In the genomic region with DNA sequence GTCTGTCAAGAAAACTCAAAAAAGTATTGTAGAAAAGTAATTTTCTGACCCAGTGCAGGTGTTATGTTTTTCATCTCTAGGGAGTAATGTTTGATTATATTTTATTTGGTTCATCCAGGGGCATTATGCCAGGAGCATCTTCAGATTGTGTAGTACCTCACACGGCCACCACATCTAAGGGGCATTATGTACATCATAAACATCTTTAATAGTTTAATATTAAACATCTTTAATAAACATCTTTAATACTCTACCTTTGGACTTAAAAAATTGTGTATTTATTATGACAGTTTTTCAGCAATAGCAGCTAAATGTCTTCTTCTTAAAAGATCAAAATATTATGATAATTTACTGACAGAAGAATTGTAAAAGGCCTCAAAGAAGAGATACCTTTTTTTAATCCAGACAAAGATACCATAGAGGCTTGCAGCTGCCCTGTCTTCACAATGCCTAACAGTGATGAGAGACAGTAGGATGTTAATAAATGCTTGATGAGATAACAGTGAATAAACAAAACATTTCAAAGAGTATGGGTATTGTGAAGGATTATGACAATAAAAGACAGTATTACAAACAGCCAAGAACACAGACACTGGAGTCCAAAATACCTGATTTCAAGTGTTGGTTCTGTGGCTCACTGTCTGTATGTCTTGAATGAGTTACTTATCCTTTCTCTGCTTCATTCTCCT, we compare ENCODE assay signal across 12 cellular contexts.
DNase-seq lines count a peak whose midpoint lies in the region; ATAC-seq, FAIRE-seq and TF ChIP-seq lines count a peak whose summit lies in the region.
"Had no signal": no experiment of that assay in that cellular context is flagged by ENCODE, and none has a peak within 500 bp of the region (broad histone marks: within the 10 kb centered on the region; RNA-seq: fewer than 3 reads in every experiment).

No MANE protein-coding gene starts in this region.

- no peaks in the 10 kb centered on the region for H3K79me2 ChIP-seq in GM23338 (replicated peaks; ENCODE audit: insufficient read depth)

- no peak for DNase-seq in BE2C
- DNase-seq in GM23338 (ENCODE audit: low spot score), result no peak
- DNase-seq in mesothelial cell of epicardium (ENCODE audit: low spot score in 2 of 2, unreplicated experiment in 2 of 2), result no peak
- no peak for DNase-seq in globus pallidus (ENCODE audit: low spot score)
- no peak for DNase-seq in kidney
- DNase-seq: NCI-H1417, NCI-H526 treated with DMSO at 0.1 percent for 48 hours had no signal

- ATAC-seq in GM23338 (no peak), HG03520 (IDR thresholded peaks at IDR 0.05; ENCODE audit: unreplicated experiment) (no peak)
- ATAC-seq: sciatic nerve had no signal

- no peak overlapping the region for H3K27ac ChIP-seq in GM23338 (ENCODE audit: low read depth)
- H3K27ac ChIP-seq in VCaP, result peak overlapping the region; percentile 53
- H3K27ac ChIP-seq in kidney (ENCODE audit: low read depth in 2 of 2, low read length in 2 of 2), result no peak overlapping the region

- H3K4me1 ChIP-seq in BE2C, result no peaks in the 10 kb centered on the region
- 0 out of 2 replicates have a peak, but pooled peaks cover 9% of the 10 kb centered on the region for H3K4me1 ChIP-seq in GM23338 (ENCODE audit: insufficient read depth)
- no peaks in the 10 kb centered on the region for H3K4me1 ChIP-seq in kidney (ENCODE audit: control insufficient read depth in 1 of 2, insufficient read depth in 1 of 2, low read depth in 1 of 2, low read length in 2 of 2)

- TF ChIP-seq CTCF in BE2C (IDR thresholded peaks at IDR 0.05; ENCODE audit: low read depth, low read length) (peak; percentile 32; the same call in 1 of the 2 replicates), GM23338 (conservative IDR thresholded peaks at IDR 0.05; ENCODE audit: low read depth in 2 of 2) (peak in 1 of 2 experiments; percentile 42; a peak in 2 of 4 replicates), VCaP (conservative IDR thresholded peaks at IDR 0.05) (peak; percentile 67), mesothelial cell of epicardium (IDR thresholded peaks at IDR 0.05; ENCODE audit: unreplicated experiment) (peak; percentile 45), kidney (IDR thresholded peaks at IDR 0.05; ENCODE audit: borderline replicate concordance, extremely low read depth, insufficient read depth) (no peak)

- no peak overlapping the region for H3K9ac ChIP-seq in kidney (ENCODE audit: low read length in 2 of 2)

- no peaks in the 10 kb centered on the region for H3K9me3 ChIP-seq in BE2C
- H3K9me3 ChIP-seq in kidney (ENCODE audit: control insufficient read depth in 1 of 2, low read length in 2 of 2), result no peaks in the 10 kb centered on the region

- H4K20me1 ChIP-seq in GM23338 (replicated peaks; ENCODE audit: insufficient read depth), result no peaks in the 10 kb centered on the region

- H3K4me3 ChIP-seq in BE2C (ENCODE audit: low read depth, low read length) (no peak overlapping the region), GM23338 (no peak overlapping the region), kidney (ENCODE audit: low read length in 2 of 2) (no peak overlapping the region)

- H3K4me3 Mint-ChIP-seq in GM23338, result no peak overlapping the region
- H3K4me3 Mint-ChIP-seq in mesothelial cell of epicardium, result no peak overlapping the region
- H3K4me3 Mint-ChIP-seq: activated naive CD4-positive, alpha-beta T cell treated with anti-CD3 and anti-CD28 coated beads, Interleukin-2, amount 50 U/mL, for 24 hours had no signal

- H3K36me3 ChIP-seq in BE2C, result no peaks in the 10 kb centered on the region
- H3K36me3 ChIP-seq in GM23338 (ENCODE audit: insufficient read depth), result no peaks in the 10 kb centered on the region
- no peaks in the 10 kb centered on the region for H3K36me3 ChIP-seq in kidney (ENCODE audit: control insufficient read depth in 1 of 2, insufficient read depth in 2 of 2, low read length in 2 of 2)

- H3K27ac Mint-ChIP-seq in GM23338, result no peak overlapping the region
- no peak overlapping the region for H3K27ac Mint-ChIP-seq in mesothelial cell of epicardium
- H3K27ac Mint-ChIP-seq: activated naive CD4-positive, alpha-beta T cell treated with anti-CD3 and anti-CD28 coated beads, Interleukin-2, amount 50 U/mL, for 24 hours had no signal

- FAIRE-seq in kidney (lab: Jason Lieb, UNC), result no peak
- FAIRE-seq: colon had no signal

- H3K27me3 Mint-ChIP-seq in GM23338 (ENCODE audit: insufficient read depth, low read depth, poor library complexity) (peaks cover 8% of the 10 kb centered on the region), mesothelial cell of epicardium (ENCODE audit: low read depth) (no peaks in the 10 kb centered on the region)

- no peaks in the 10 kb centered on the region for H3F3A ChIP-seq in GM23338 (replicated peaks; ENCODE audit: low read depth)

- no peak overlapping the region for H3K4me2 ChIP-seq in GM23338

- intact Hi-C loops in kidney (cut with DNase I), result no loop called here

- H3K9me3 Mint-ChIP-seq in GM23338 (no peaks in the 10 kb centered on the region), mesothelial cell of epicardium (peaks cover 6% of the 10 kb centered on the region)
- H3K9me3 Mint-ChIP-seq: activated naive CD4-positive, alpha-beta T cell treated with anti-CD3 and anti-CD28 coated beads, Interleukin-2, amount 50 U/mL, for 24 hours had no signal

- H2AFZ ChIP-seq in GM23338, result 0 out of 2 replicates have a peak overlapping the region, but pooled peaks have one; percentile 54

- H3K36me3 Mint-ChIP-seq in GM23338 (ENCODE audit: low read depth), result no peaks in the 10 kb centered on the region
- no peaks in the 10 kb centered on the region for H3K36me3 Mint-ChIP-seq in mesothelial cell of epicardium
- H3K36me3 Mint-ChIP-seq: activated naive CD4-positive, alpha-beta T cell treated with anti-CD3 and anti-CD28 coated beads, Interleukin-2, amount 50 U/mL, for 24 hours had no signal

- peaks cover 6% of the 10 kb centered on the region; the same call in 1 of the 2 replicates for H3K9me2 ChIP-seq in GM23338 (ENCODE audit: insufficient read depth)

- no peaks in the 10 kb centered on the region for H3K27me3 ChIP-seq in BE2C
- H3K27me3 ChIP-seq in GM23338 (ENCODE audit: insufficient read depth), result no peaks in the 10 kb centered on the region

- H3K4me1 Mint-ChIP-seq in GM23338 (peaks cover 9% of the 10 kb centered on the region), mesothelial cell of epicardium (no peaks in the 10 kb centered on the region)
- H3K4me1 Mint-ChIP-seq: activated naive CD4-positive, alpha-beta T cell treated with anti-CD3 and anti-CD28 coated beads, Interleukin-2, amount 50 U/mL, for 24 hours had no signal

TF ChIP-seq in GM23338, 12 proteins besides CTCF, POLR2A, EP300 and RAD21 (continues in another document):
- TF ChIP-seq, protein P1, sequence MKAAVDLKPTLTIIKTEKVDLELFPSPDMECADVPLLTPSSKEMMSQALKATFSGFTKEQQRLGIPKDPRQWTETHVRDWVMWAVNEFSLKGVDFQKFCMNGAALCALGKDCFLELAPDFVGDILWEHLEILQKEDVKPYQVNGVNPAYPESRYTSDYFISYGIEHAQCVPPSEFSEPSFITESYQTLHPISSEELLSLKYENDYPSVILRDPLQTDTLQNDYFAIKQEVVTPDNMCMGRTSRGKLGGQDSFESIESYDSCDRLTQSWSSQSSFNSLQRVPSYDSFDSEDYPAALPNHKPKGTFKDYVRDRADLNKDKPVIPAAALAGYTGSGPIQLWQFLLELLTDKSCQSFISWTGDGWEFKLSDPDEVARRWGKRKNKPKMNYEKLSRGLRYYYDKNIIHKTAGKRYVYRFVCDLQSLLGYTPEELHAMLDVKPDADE (IDR thresholded peaks at IDR 0.05), result no peak
- TF ChIP-seq POLR2AphosphoS5 (IDR thresholded peaks at IDR 0.05; ENCODE audit: low read depth) (no peak), EZH2 (IDR thresholded peaks at IDR 0.05; ENCODE audit: low read depth, unreplicated experiment) (no peak), ZNF331 (CRISPR knock-in tag; IDR thresholded peaks at IDR 0.05; ENCODE audit: low read depth) (no peak), REST (IDR thresholded peaks at IDR 0.05; ENCODE audit: unreplicated experiment) (no peak), EZH2phosphoT487 (IDR thresholded peaks at IDR 0.05; ENCODE audit: unreplicated experiment) (no peak), CREB1 (CRISPR knock-in tag; IDR thresholded peaks at IDR 0.05; ENCODE audit: low read depth) (no peak), JUNB (IDR thresholded peaks at IDR 0.05; ENCODE audit: unreplicated experiment) (no peak)
